In genomic region chr12:49091056-49091835, GRCh38 we compare ENCODE assay signal across 2 cellular contexts.
TF ChIP-seq lines count a peak whose summit lies in the region.

No MANE protein-coding gene starts in this region.

TF ChIP-seq in endothelial cell of umbilical vein, 7 proteins besides CTCF, POLR2A, EP300 and RAD21:
- no peak for TF ChIP-seq MYC (IDR thresholded peaks at IDR 0.05; ENCODE audit: low read depth, low read length)

TF ChIP-seq in SK-N-SH, 30 proteins besides CTCF, POLR2A, EP300 and RAD21:
- TF ChIP-seq MEF2A (IDR thresholded peaks at IDR 0.05; ENCODE audit: borderline replicate concordance, low read depth) = no peak
- no peak for TF ChIP-seq CHD2 (IDR thresholded peaks at IDR 0.05; ENCODE audit: low read length, partially characterized antibody)
- no peak for TF ChIP-seq FOXJ3 (CRISPR knock-in tag; IDR thresholded peaks at IDR 0.05)
- no peak for TF ChIP-seq JUND (IDR thresholded peaks at IDR 0.05)
- TF ChIP-seq SMC3 (IDR thresholded peaks at IDR 0.05; ENCODE audit: low read depth, low read length) = no peak
- TF ChIP-seq FOXM1 (IDR thresholded peaks at IDR 0.05; ENCODE audit: low read depth) = no peak
- no peak for TF ChIP-seq GATA2 (CRISPR knock-in tag; IDR thresholded peaks at IDR 0.05)
- TF ChIP-seq TEAD4 (IDR thresholded peaks at IDR 0.05; ENCODE audit: borderline replicate concordance, insufficient read depth) = no peak
- no peak for TF ChIP-seq SIN3A (IDR thresholded peaks at IDR 0.05; ENCODE audit: borderline replicate concordance, low read depth, low read length)
- no peak for TF ChIP-seq NFIC (IDR thresholded peaks at IDR 0.05; ENCODE audit: borderline replicate concordance)
- no peak for TF ChIP-seq ZBTB33 (IDR thresholded peaks at IDR 0.05; ENCODE audit: borderline replicate concordance, low read depth)
- TF ChIP-seq REST (IDR thresholded peaks at IDR 0.05; ENCODE audit: low read depth, low read length) = no peak
- no peak for TF ChIP-seq YY1 (IDR thresholded peaks at IDR 0.05; ENCODE audit: low read depth)
